1 cellular context compared by ENCODE assay signal in genomic region chr5:179192891-179193470, GRCh38.
TF ChIP-seq lines count a peak whose summit lies in the region.

No MANE protein-coding gene starts in this region.

TF ChIP-seq in GM23338, 12 proteins besides CTCF, POLR2A, EP300 and RAD21 (continued from another document):
- TF ChIP-seq REST (IDR thresholded peaks at IDR 0.05; ENCODE audit: unreplicated experiment) (no peak), CREB1 (CRISPR knock-in tag; IDR thresholded peaks at IDR 0.05; ENCODE audit: low read depth) (no peak), JUNB (IDR thresholded peaks at IDR 0.05; ENCODE audit: unreplicated experiment) (no peak), ZNF331 (CRISPR knock-in tag; IDR thresholded peaks at IDR 0.05; ENCODE audit: low read depth) (no peak), EZH2 (IDR thresholded peaks at IDR 0.05; ENCODE audit: low read depth, unreplicated experiment) (no peak), ETS1 (IDR thresholded peaks at IDR 0.05) (no peak), EZH2phosphoT487 (IDR thresholded peaks at IDR 0.05; ENCODE audit: unreplicated experiment) (no peak), STAT1 (IDR thresholded peaks at IDR 0.05; ENCODE audit: unreplicated experiment) (no peak)
